ENCODE assay signal across 16 cellular contexts in the genomic region with DNA sequence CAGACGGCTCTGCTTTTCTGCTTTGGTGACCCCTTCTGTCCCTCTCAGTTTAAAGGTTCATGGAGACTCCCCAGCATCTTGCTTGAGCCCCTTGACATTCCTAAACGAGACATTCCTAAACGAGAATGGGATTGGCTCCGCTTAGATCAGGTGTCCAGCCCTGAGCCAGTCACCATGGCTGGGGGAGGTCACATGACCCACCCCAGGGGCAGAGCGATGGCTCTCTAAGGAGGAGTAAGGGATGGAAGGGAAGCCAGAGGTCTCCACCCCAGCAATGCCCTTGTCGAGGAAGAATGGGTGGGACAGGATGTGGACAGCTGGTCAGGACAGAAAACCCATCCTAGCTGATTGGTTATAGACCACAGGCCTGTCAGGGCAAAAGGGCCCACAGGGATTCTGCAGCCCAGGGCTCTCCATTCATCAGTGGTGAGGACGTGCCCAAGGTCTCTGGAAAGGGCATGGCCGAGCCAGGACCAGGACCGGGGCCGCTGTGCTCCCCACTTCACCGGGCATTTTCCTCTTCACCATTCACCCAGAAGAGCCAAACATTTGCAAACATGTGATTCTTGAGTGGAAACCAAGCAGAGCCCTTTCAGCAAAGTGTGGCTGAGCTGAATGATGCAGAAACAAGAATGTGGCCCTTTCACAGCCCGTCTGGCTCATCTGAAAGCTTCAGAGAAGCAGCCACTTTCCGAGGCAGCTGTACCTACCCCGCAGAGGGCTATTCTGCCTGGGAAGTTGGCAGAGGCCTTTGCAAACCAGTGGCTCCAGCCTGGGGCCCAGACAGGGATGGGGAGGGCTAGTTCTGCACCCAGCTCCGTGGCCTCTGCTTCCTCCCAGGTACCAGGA. TPM values are rescaled to one million over a fixed set of nuclear protein-coding genes. Genes with fewer than 3 reads are reported as not detected.
DNase-seq lines count a peak whose midpoint lies in the region; ATAC-seq and TF ChIP-seq lines count a peak whose summit lies in the region.
"Had no signal": no experiment of that assay in that cellular context is flagged by ENCODE, and none has a peak within 500 bp of the region (broad histone marks: within the 10 kb centered on the region; RNA-seq: fewer than 3 reads in every experiment).

No MANE protein-coding gene starts in this region.

- H3K27ac ChIP-seq in dorsolateral prefrontal cortex = peak overlapping the region in 49 of 59 donors; percentile 1 to 86 (median 65)
- no peak overlapping the region for H3K27ac ChIP-seq in neuronal stem cell (replicated peaks; ENCODE audit: low read length)
- H3K27ac ChIP-seq in thyroid gland = peak overlapping the region in 2 of 3 donors; percentile 50 to 68
- H3K27ac ChIP-seq: C4-2B, SJCRH30 had no signal

- H3K18ac ChIP-seq in neuronal stem cell (ENCODE audit: low read length) = no peak overlapping the region

- H3K27ac Mint-ChIP-seq in activated T-helper 17 cell treated with anti-CD3 and anti-CD28 coated beads, Interleukin-2, amount 50 U/mL, for 72 hours = no peak overlapping the region

- peak overlapping the region; percentile 80 for H2AFZ ChIP-seq in neuronal stem cell (ENCODE audit: low read length)

- H3K4me2 ChIP-seq in neuronal stem cell (ENCODE audit: insufficient read depth, low read length, poor library complexity, severe bottlenecking) = no peak overlapping the region

- no peaks in the 10 kb centered on the region for H3K79me1 ChIP-seq in neuronal stem cell (ENCODE audit: low read depth, low read length)

- peak overlapping the region; percentile 52 for H4K8ac ChIP-seq in neuronal stem cell (ENCODE audit: low read depth, low read length)

- no peak for ATAC-seq in activated T-helper 17 cell treated with anti-CD3 and anti-CD28 coated beads, Interleukin-2, amount 50 U/mL, for 72 hours (replicated peaks)

- TF ChIP-seq CTCF in dorsolateral prefrontal cortex (IDR thresholded peaks at IDR 0.05 in 54 of 56, conservative IDR thresholded peaks at IDR 0.05 in 2 of 56; ENCODE audit: low read depth in 1 of 56, partially characterized antibody in 56 of 56) = no peak
- no peak for TF ChIP-seq CTCF in thyroid gland (IDR thresholded peaks at IDR 0.05)

- no peak overlapping the region for H2BK120ac ChIP-seq in neuronal stem cell (ENCODE audit: low read depth, low read length)

- H3K4me1 ChIP-seq in neuronal stem cell (ENCODE audit: control insufficient read depth in 2 of 2, insufficient read depth in 1 of 2, low read depth in 1 of 2, low read length in 2 of 2) = peaks cover 0 to 1% of the 10 kb centered on the region in 2 donors
- peaks cover 0 to 9% of the 10 kb centered on the region in 2 donors for H3K4me1 ChIP-seq in thyroid gland
- H3K4me1 ChIP-seq: HAP-1, SJCRH30 had no signal

- H3K4me3 ChIP-seq in dorsolateral prefrontal cortex (no peak overlapping the region), neuronal stem cell (ENCODE audit: low read length in 2 of 2) (no peak overlapping the region), thyroid gland (replicated peaks in 1 of 3) (no peak overlapping the region)
- H3K4me3 ChIP-seq: HAP-1, SJCRH30 had no signal

- DNase-seq in dorsolateral prefrontal cortex (no peak), neuronal stem cell (ENCODE audit: low spot score) (no peak), thyroid gland (peak; percentile 64 to 69), HEK293T (ENCODE audit: extremely low spot score) (no peak), NCI-H748 (lab: John Stamatoyannopoulos, UW; ENCODE audit: unreplicated experiment) (no peak)
- DNase-seq: ACHN, DMS79 treated with DMSO at 0.1 percent for 48 hours, NCI-H1417, NCI-H187 treated with DMSO at 0.1 percent for 48 hours, NCI-H345, NCI-H524 treated with DMSO at 0.1 percent for 48 hours, SJCRH30 had no signal

- intact Hi-C loops in dorsolateral prefrontal cortex (cut with DNase I) (no loop called here), thyroid gland (cut with DNase I) (no loop called here)

- peak overlapping the region; percentile 93 for H3K23ac ChIP-seq in neuronal stem cell (ENCODE audit: low read depth, low read length, poor library complexity)

- H3K14ac ChIP-seq in neuronal stem cell (ENCODE audit: low read length) = no peak overlapping the region

- no peak for TF ChIP-seq POLR2A in thyroid gland (IDR thresholded peaks at IDR 0.05)

- H4K91ac ChIP-seq in neuronal stem cell (ENCODE audit: low read depth, low read length, poor library complexity) = no peak overlapping the region

- H3K36me3 Mint-ChIP-seq in activated T-helper 17 cell treated with anti-CD3 and anti-CD28 coated beads, Interleukin-2, amount 50 U/mL, for 72 hours (ENCODE audit: low read depth) = no peaks in the 10 kb centered on the region

- H3K4me3 Mint-ChIP-seq in activated T-helper 17 cell treated with anti-CD3 and anti-CD28 coated beads, Interleukin-2, amount 50 U/mL, for 72 hours = no peak overlapping the region

- no CpG with 5 or more reads among the region's 15 CpGs for WGBS in neuronal stem cell (ENCODE audit: extremely low coverage in 2 of 2, insufficient read length in 2 of 2, insufficient replicate concordance in 1 of 2), 2 donors
- 55 to 64% methylated on average over 15 of the region's 15 CpGs for WGBS in thyroid gland, 2 donors

- H3K36me3 ChIP-seq in neuronal stem cell (replicated peaks in 1 of 2; ENCODE audit: control insufficient read depth in 2 of 2, insufficient read depth in 2 of 2, low read length in 2 of 2) (no peaks in the 10 kb centered on the region), thyroid gland (no peaks in the 10 kb centered on the region)
- H3K36me3 ChIP-seq: HAP-1, SJCRH30 had no signal

- no peak overlapping the region for H2AK5ac ChIP-seq in neuronal stem cell (ENCODE audit: low read depth, low read length)

- H2BK12ac ChIP-seq in neuronal stem cell (ENCODE audit: low read length) = no peak overlapping the region

- H3K4ac ChIP-seq in neuronal stem cell (ENCODE audit: low read length) = no peak overlapping the region

- H3K9me3 Mint-ChIP-seq in activated T-helper 17 cell treated with anti-CD3 and anti-CD28 coated beads, Interleukin-2, amount 50 U/mL, for 72 hours = no peaks in the 10 kb centered on the region

- H3K9me3 ChIP-seq in neuronal stem cell (replicated peaks in 1 of 2; ENCODE audit: control insufficient read depth in 2 of 2, insufficient read depth in 1 of 2, low read depth in 1 of 2, low read length in 2 of 2) = no peaks in the 10 kb centered on the region
- no peaks in the 10 kb centered on the region for H3K9me3 ChIP-seq in thyroid gland
- H3K9me3 ChIP-seq: HAP-1, SJCRH30 had no signal

- H3K27me3 Mint-ChIP-seq in activated T-helper 17 cell treated with anti-CD3 and anti-CD28 coated beads, Interleukin-2, amount 50 U/mL, for 72 hours = no peaks in the 10 kb centered on the region

- no peak overlapping the region for H2BK5ac ChIP-seq in neuronal stem cell (ENCODE audit: low read length)

- POLR2A ChIA-PET in HEK293T (lab: Yijun Ruan, JAX) = interaction anchor here (0.6 to 1.2 kb wide), 2 partner anchors 48 to 49 kb away, joined by 3 to 5 read pairs; a partner anchor contains a TSS

- CTCF ChIA-PET in HEK293T (lab: Yijun Ruan, JAX) = interaction anchor here (0.6 kb wide), 1 partner anchor 9 kb away, joined by 4 read pairs; no protein-coding TSS in a partner anchor

- TF ChIP-seq RAD21 in Ishikawa (IDR thresholded peaks at IDR 0.05; ENCODE audit: low read depth) = no peak

- H3K9ac ChIP-seq in neuronal stem cell (ENCODE audit: low read depth, low read length, poor library complexity) = peak overlapping the region; percentile 50

- H2BK15ac ChIP-seq in neuronal stem cell (ENCODE audit: low read length) = no peak overlapping the region

- H3K27me3 ChIP-seq in dorsolateral prefrontal cortex (no peaks in the 10 kb centered on the region), neuronal stem cell (ENCODE audit: control insufficient read depth in 3 of 3, insufficient read depth in 3 of 3, low read depth in 1 of 3, low read length in 3 of 3) (peaks cover 0 to 9% (median 0%) of the 10 kb centered on the region in 3 experiments), thyroid gland (no peaks in the 10 kb centered on the region)

- TF ChIP-seq EP300 in Ishikawa (IDR thresholded peaks at IDR 0.05; ENCODE audit: borderline replicate concordance) = no peak

- H3K4me1 Mint-ChIP-seq in activated T-helper 17 cell treated with anti-CD3 and anti-CD28 coated beads, Interleukin-2, amount 50 U/mL, for 72 hours = no peaks in the 10 kb centered on the region

TF ChIP-seq in Ishikawa, 13 proteins besides CTCF, POLR2A, EP300 and RAD21:
- TF ChIP-seq, protein P1, sequence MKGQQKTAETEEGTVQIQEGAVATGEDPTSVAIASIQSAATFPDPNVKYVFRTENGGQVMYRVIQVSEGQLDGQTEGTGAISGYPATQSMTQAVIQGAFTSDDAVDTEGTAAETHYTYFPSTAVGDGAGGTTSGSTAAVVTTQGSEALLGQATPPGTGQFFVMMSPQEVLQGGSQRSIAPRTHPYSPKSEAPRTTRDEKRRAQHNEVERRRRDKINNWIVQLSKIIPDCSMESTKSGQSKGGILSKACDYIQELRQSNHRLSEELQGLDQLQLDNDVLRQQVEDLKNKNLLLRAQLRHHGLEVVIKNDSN (IDR thresholded peaks at IDR 0.05) = peak; percentile 74
- no peak for TF ChIP-seq CREB1 (IDR thresholded peaks at IDR 0.05; ENCODE audit: low read depth)
TF ChIP-seq in Ishikawa: peak in this region for 1.

TF ChIP-seq in HEK293T, 16 proteins besides CTCF, POLR2A, EP300 and RAD21:
- TF ChIP-seq LEF1 (IDR thresholded peaks at IDR 0.05; ENCODE audit: borderline replicate concordance) = no peak
- TF ChIP-seq, protein P2, sequence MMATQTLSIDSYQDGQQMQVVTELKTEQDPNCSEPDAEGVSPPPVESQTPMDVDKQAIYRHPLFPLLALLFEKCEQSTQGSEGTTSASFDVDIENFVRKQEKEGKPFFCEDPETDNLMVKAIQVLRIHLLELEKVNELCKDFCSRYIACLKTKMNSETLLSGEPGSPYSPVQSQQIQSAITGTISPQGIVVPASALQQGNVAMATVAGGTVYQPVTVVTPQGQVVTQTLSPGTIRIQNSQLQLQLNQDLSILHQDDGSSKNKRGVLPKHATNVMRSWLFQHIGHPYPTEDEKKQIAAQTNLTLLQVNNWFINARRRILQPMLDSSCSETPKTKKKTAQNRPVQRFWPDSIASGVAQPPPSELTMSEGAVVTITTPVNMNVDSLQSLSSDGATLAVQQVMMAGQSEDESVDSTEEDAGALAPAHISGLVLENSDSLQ (IDR thresholded peaks at IDR 0.05) = no peak
- TF ChIP-seq HDGF (IDR thresholded peaks at IDR 0.05; ENCODE audit: borderline replicate concordance) = no peak
- no peak for TF ChIP-seq ZNF384 (IDR thresholded peaks at IDR 0.05)
- TF ChIP-seq ELF4 (IDR thresholded peaks at IDR 0.05) = no peak

RNA-seq across cellular contexts. Expression of a gene that starts 19.8 kb away (rescaled TPM):
- total RNA-seq in dorsolateral prefrontal cortex (100 to 1,000 TPM in 30 of 120 experiments, 10 to 100 TPM in 90; 23.4 to 303 (median 71.6) TPM), thyroid gland (100 to 1,000 TPM in 1 of 4 donors, 10 to 100 TPM in 3; 43.0 to 114 (median 87.9) TPM)
- 90.6 TPM for polyA plus RNA-seq in neuronal stem cell (2013, experiment 1 of 2)
- polyA plus RNA-seq in neuronal stem cell (2013, experiment 2 of 2) = 91.1 TPM
- total RNA-seq in activated T-helper 17 cell treated with anti-CD3 and anti-CD28 coated beads, Interleukin-2, amount 50 U/mL, for 72 hours = 1 to 10 TPM; 1.5 to 1.7 TPM

RNA-seq across cellular contexts. Expression of a gene that starts 48.8 kb away (rescaled TPM):
- total RNA-seq in dorsolateral prefrontal cortex = 10 to 100 TPM; 37.9 to 85.0 (median 52.8) TPM
- 22.4 TPM for polyA plus RNA-seq in neuronal stem cell (2013, experiment 1 of 2)
- 21.0 TPM for polyA plus RNA-seq in neuronal stem cell (2013, experiment 2 of 2)
- total RNA-seq in thyroid gland = 10 to 100 TPM; 27.3 to 59.2 (median 46.6) TPM
- 10 to 100 TPM; 63.8 to 71.8 TPM for total RNA-seq in activated T-helper 17 cell treated with anti-CD3 and anti-CD28 coated beads, Interleukin-2, amount 50 U/mL, for 72 hours

Comparison
In these comparisons a context has a peak if more than half of its experiments do, and no peak if none do; other contexts are left out.
1. DNase-seq: peak in thyroid gland (2 of 2); none in dorsolateral prefrontal cortex (0 of 10), neuronal stem cell (single experiment), HEK293T (single experiment) and NCI-H748 (single experiment).
2. RNA of a gene that starts 19.8 kb away (total RNA-seq): 43.0 to 114 TPM in thyroid gland and 23.4 to 303 TPM in dorsolateral prefrontal cortex; 1.5 to 1.7 TPM in activated T-helper 17 cell treated with anti-CD3 and anti-CD28 coated beads, Interleukin-2, amount 50 U/mL, for 72 hours; every median in the first group is over 4 times any median in the second.